ENCODE assay signal across 14 cellular contexts in the genomic region with DNA sequence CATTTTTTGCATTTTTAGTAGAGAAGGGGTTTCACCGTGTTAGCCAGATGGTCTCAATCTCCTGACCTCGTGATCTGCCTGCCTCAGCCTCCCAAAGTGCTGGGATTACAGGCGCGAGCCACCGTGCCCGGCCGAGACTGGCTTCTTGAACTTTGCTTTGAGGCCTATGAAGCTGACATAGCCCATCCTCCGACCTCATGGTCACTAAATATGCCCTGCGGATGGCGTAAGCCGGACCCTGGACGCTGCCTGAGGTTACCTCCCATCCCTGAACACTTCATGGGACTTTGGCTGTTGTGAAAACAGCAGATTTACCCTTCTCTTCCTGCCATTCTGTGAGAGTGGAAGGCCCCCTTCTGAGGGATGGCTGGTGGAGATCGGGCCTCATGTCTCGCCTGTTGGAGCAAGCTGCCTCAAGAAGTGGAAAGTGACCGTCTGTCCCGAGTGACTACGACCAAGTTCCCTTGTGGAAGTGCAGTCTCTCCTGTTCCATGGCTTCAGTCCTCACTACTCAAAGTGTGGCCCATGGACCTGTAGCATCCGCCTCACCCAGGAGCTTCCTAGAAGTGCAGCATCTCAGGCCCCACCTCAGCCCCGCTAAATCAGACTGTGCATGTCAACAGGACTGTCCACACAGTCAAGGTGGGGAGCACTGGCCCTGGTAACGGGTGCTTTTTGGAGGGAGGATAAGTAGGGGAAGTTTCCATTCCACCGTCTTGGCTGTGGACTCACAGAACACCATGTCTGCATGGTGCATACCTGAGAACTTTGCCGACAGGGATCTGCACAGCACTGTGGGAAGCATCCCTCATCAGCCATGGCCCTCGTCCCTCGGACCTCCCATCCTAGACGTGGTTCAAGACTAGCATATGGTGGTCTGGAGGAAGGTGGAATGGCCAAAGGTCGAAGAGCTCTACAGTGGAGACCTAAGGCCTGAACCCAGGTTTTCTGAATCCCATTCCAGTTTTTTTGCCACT.
DNase-seq lines count a peak whose midpoint lies in the region; ATAC-seq and TF ChIP-seq lines count a peak whose summit lies in the region.
"Had no signal": no experiment of that assay in that cellular context is flagged by ENCODE, and none has a peak within 500 bp of the region (broad histone marks: within the 10 kb centered on the region; RNA-seq: fewer than 3 reads in every experiment).

No MANE protein-coding gene starts in this region.

- TF ChIP-seq EP300 in stomach (IDR thresholded peaks at IDR 0.05), result no peak

- CTCF ChIA-PET in activated CD8-positive, alpha-beta memory T cell treated with anti-CD3 and anti-CD28 coated beads, Interleukin-2, amount 10 ng/mL, durations not matched to agents 7 days and 5 days (lab: Charles Lee), result interaction anchor here (0.7 kb wide), 1 partner anchor 399 kb away, joined by 3 read pairs; no protein-coding TSS in a partner anchor

- H3K4me1 ChIP-seq in stomach, result no peaks in the 10 kb centered on the region
- H3K4me1 ChIP-seq: HAP-1 had no signal

- H3K27ac ChIP-seq in stomach (no peak overlapping the region), coronary artery (no peak overlapping the region)
- H3K27ac ChIP-seq: BLaER1 treated with 17β-estradiol and CSF1 and Interleukin-3, amounts not matched to agents 10 nM and 100 nM; GM23248 had no signal

- TF ChIP-seq CTCF in stomach (IDR thresholded peaks at IDR 0.05) (no peak), coronary artery (IDR thresholded peaks at IDR 0.05) (no peak)

- no peaks in the 10 kb centered on the region for H3K36me3 Mint-ChIP-seq in activated CD8-positive, alpha-beta memory T cell treated with anti-CD3 and anti-CD28 coated beads, Interleukin-2, amount 10 ng/mL, durations not matched to agents 7 days and 5 days
- H3K36me3 Mint-ChIP-seq: CD4-positive, CD25-positive, alpha-beta regulatory T cell had no signal

- no peaks in the 10 kb centered on the region for H3K9me3 Mint-ChIP-seq in activated CD8-positive, alpha-beta memory T cell treated with anti-CD3 and anti-CD28 coated beads, Interleukin-2, amount 10 ng/mL, durations not matched to agents 7 days and 5 days (ENCODE audit: low read depth)
- H3K9me3 Mint-ChIP-seq: CD4-positive, CD25-positive, alpha-beta regulatory T cell had no signal

- no peak overlapping the region for H3K4me3 Mint-ChIP-seq in activated CD8-positive, alpha-beta memory T cell treated with anti-CD3 and anti-CD28 coated beads, Interleukin-2, amount 10 ng/mL, durations not matched to agents 7 days and 5 days
- H3K4me3 Mint-ChIP-seq: CD4-positive, CD25-positive, alpha-beta regulatory T cell; HFFc6 had no signal

- H3K27me3 ChIP-seq in stomach, result no peaks in the 10 kb centered on the region
- H3K27me3 ChIP-seq: BLaER1 treated with 17β-estradiol and CSF1 and Interleukin-3, amounts not matched to agents 10 nM and 100 nM had no signal

- peaks cover 0 to 4% (median 2%) of the 10 kb centered on the region in 4 donors for H3K9me3 ChIP-seq in stomach
- H3K9me3 ChIP-seq: HAP-1 had no signal

- intact Hi-C loops in stomach (cut with DNase I; ENCODE audit: low total_unique reads), result no loop called here

- H3K27me3 Mint-ChIP-seq in activated CD8-positive, alpha-beta memory T cell treated with anti-CD3 and anti-CD28 coated beads, Interleukin-2, amount 10 ng/mL, durations not matched to agents 7 days and 5 days, result no peaks in the 10 kb centered on the region
- H3K27me3 Mint-ChIP-seq: CD4-positive, CD25-positive, alpha-beta regulatory T cell had no signal

- H3K36me3 ChIP-seq in stomach, result no peaks in the 10 kb centered on the region
- H3K36me3 ChIP-seq: HAP-1 had no signal

- H3K4me1 Mint-ChIP-seq in activated CD8-positive, alpha-beta memory T cell treated with anti-CD3 and anti-CD28 coated beads, Interleukin-2, amount 10 ng/mL, durations not matched to agents 7 days and 5 days, result no peaks in the 10 kb centered on the region
- H3K4me1 Mint-ChIP-seq: CD4-positive, CD25-positive, alpha-beta regulatory T cell had no signal

- ATAC-seq in activated CD8-positive, alpha-beta memory T cell treated with anti-CD3 and anti-CD28 coated beads, Interleukin-2, amount 10 ng/mL, durations not matched to agents 7 days and 5 days, result no peak
- ATAC-seq in left lobe of liver, result no peak

- 89 to 91% (median 90%) methylated on average over 22 to 26 of the region's 26 CpGs for WGBS in stomach, 5 donors

- no peak overlapping the region for H3K27ac Mint-ChIP-seq in activated CD8-positive, alpha-beta memory T cell treated with anti-CD3 and anti-CD28 coated beads, Interleukin-2, amount 10 ng/mL, durations not matched to agents 7 days and 5 days
- H3K27ac Mint-ChIP-seq: CD4-positive, CD25-positive, alpha-beta regulatory T cell; HFFc6 had no signal

- DNase-seq in activated CD8-positive, alpha-beta memory T cell treated with anti-CD3 and anti-CD28 coated beads, Interleukin-2, amount 10 ng/mL, durations not matched to agents 7 days and 5 days, result peak; percentile 30
- no peak for DNase-seq in activated CD8-positive, alpha-beta memory T cell treated with anti-CD3 and anti-CD28 coated beads, Interleukin-2, amount 50 U/mL, for 4 hours
- DNase-seq in left lobe of liver (ENCODE audit: low spot score), result peak; percentile 40
- DNase-seq in stomach, result peak; percentile 20
- DNase-seq in NOMO-1 treated with dmso at 0.1 percent for 144 hours (lab: John Stamatoyannopoulos, UW; ENCODE audit: unreplicated experiment), result no peak
- DNase-seq in medulla oblongata (ENCODE audit: extremely low spot score), result no peak
- DNase-seq in coronary artery (ENCODE audit: low spot score), result no peak
- DNase-seq: ACHN; CD4-positive, CD25-positive, alpha-beta regulatory T cell; DMS 273 treated with DMSO at 0.1 percent for 48 hours; GM23248; HFFc6 had no signal

- no peak for TF ChIP-seq POLR2A in stomach (IDR thresholded peaks at IDR 0.05)

- H3K4me3 ChIP-seq in stomach (no peak overlapping the region), coronary artery (no peak overlapping the region)
- H3K4me3 ChIP-seq: BLaER1 treated with 17β-estradiol and CSF1 and Interleukin-3, amounts not matched to agents 10 nM and 100 nM; GM23248; HAP-1 had no signal

Comparison
In these comparisons a context has a peak if more than half of its experiments do, and no peak if none do; other contexts are left out.
1. DNase-seq: peak in activated CD8-positive, alpha-beta memory T cell treated with anti-CD3 and anti-CD28 coated beads, Interleukin-2, amount 10 ng/mL, durations not matched to agents 7 days and 5 days (single experiment), left lobe of liver (single experiment) and stomach (single experiment); none in activated CD8-positive, alpha-beta memory T cell treated with anti-CD3 and anti-CD28 coated beads, Interleukin-2, amount 50 U/mL, for 4 hours (single experiment), NOMO-1 treated with dmso at 0.1 percent for 144 hours (single experiment), medulla oblongata (single experiment) and coronary artery (single experiment).